9 cellular contexts compared by ENCODE assay signal in the genomic region with DNA sequence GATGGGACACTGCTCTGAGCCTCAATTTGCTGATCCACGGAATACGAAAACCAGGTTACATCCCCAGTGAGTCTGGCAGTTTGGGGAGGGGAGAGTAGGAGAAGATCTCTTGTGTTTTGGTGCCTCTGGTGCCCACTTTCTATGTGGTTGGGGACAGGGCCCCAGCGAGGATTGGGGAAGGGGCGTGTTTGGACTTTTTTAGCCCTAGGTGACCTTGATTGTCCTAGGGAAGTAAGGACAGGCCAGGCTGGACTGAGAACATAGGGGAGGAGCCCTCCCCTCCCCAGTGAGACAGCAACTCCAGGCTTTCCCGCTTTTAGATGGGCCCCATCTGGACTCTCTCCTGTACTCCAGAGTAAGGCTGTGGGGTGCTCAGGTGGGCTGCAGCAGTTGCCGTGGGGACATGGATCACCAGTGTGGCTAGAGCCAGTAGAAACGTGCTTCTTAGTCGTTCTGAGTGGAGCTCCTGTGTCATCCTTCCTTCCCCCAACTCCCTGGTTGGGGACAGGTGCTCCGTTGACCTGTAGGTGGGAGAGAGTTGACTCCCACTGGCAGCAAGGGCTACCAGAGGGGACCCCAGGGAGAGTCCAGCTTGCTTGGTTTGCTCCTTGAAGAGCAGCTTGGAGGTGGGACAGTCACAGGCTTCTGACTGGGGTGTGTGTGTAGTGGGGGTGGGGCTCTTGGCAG. TPM values are rescaled to one million over a fixed set of nuclear protein-coding genes. Genes with fewer than 3 reads are reported as not detected.
A peak's percentile ranks its signal among the peaks of the same experiment; 100 is the strongest.
DNase-seq lines count a peak whose midpoint lies in the region; TF ChIP-seq lines count a peak whose summit lies in the region.
"Had no signal": no experiment of that assay in that cellular context is flagged by ENCODE, and none has a peak within 500 bp of the region (broad histone marks: within the 10 kb centered on the region; RNA-seq: fewer than 3 reads in every experiment).

No MANE protein-coding gene starts in this region.

- intact Hi-C loops in activated CD4-positive, alpha-beta T cell treated with anti-CD3 and anti-CD28 coated beads, Interleukin-2, amount 10 ng/mL, durations not matched to agents 24 days and 14 days (cut with micrococcal nuclease), result no loop called here
- intact Hi-C loops in testis (cut with DNase I; ENCODE audit: low total_unique reads), result no loop called here

- TF ChIP-seq POLR2A in testis (IDR thresholded peaks at IDR 0.05), result no peak

- H3K4me1 Mint-ChIP-seq in activated CD4-positive, alpha-beta T cell treated with anti-CD3 and anti-CD28 coated beads, Interleukin-2, amount 10 ng/mL, durations not matched to agents 24 days and 14 days, result peaks cover 78% of the 10 kb centered on the region

- H3K27ac ChIP-seq in liver (ENCODE audit: low read depth in 1 of 2, low read length in 2 of 2), result peak overlapping the region; percentile 48 to 82
- H3K27ac ChIP-seq in testis, result peak overlapping the region; percentile 61 to 95

- H3K4me1 ChIP-seq in adipocyte (ENCODE audit: control insufficient read depth, insufficient read depth, low read length) (peaks cover 54% of the 10 kb centered on the region), liver (ENCODE audit: control insufficient read depth in 4 of 4, insufficient read depth in 4 of 4, low read length in 3 of 4) (peaks cover 34 to 74% (median 62%) of the 10 kb centered on the region in 4 donors), testis (peaks cover 54% of the 10 kb centered on the region)

- H3K27ac Mint-ChIP-seq in activated CD4-positive, alpha-beta T cell treated with anti-CD3 and anti-CD28 coated beads, Interleukin-2, amount 10 ng/mL, durations not matched to agents 24 days and 14 days, result peak overlapping the region; percentile 92

- no peaks in the 10 kb centered on the region for H3K27me3 ChIP-seq in adipocyte (replicated peaks; ENCODE audit: control insufficient read depth, insufficient read depth, low read length)
- H3K27me3 ChIP-seq in liver (ENCODE audit: control insufficient read depth in 4 of 4, insufficient read depth in 4 of 4, low read length in 3 of 4), result no peaks in the 10 kb centered on the region
- H3K27me3 ChIP-seq in testis, result no peaks in the 10 kb centered on the region

- WGBS in liver, result 58% methylated on average over 9 of the region's 9 CpGs
- 32 to 34% methylated on average over 9 of the region's 9 CpGs for WGBS in testis, 2 donors

- TF ChIP-seq CTCF in liver (IDR thresholded peaks at IDR 0.05; ENCODE audit: low read depth, low read length, missing input control) (no peak), testis (IDR thresholded peaks at IDR 0.05) (no peak)

- H3K9me3 ChIP-seq in adipocyte (ENCODE audit: control insufficient read depth, low read length) (no peaks in the 10 kb centered on the region), liver (ENCODE audit: control insufficient read depth in 4 of 4, low read length in 3 of 4) (no peaks in the 10 kb centered on the region), testis (no peaks in the 10 kb centered on the region)

- no peaks in the 10 kb centered on the region for H3K9me3 Mint-ChIP-seq in activated CD4-positive, alpha-beta T cell treated with anti-CD3 and anti-CD28 coated beads, Interleukin-2, amount 10 ng/mL, durations not matched to agents 24 days and 14 days

- H3K9ac ChIP-seq in adipocyte (ENCODE audit: low read length) (peak overlapping the region; percentile 94), liver (ENCODE audit: low read depth in 1 of 2, low read length in 2 of 2) (no peak overlapping the region)

- DNase-seq in activated CD4-positive, alpha-beta T cell treated with anti-CD3 and anti-CD28 coated beads, Interleukin-2, amount 10 ng/mL, durations not matched to agents 24 days and 14 days, result peak; percentile 64
- no peak for DNase-seq in activated CD4-positive, alpha-beta T cell treated with anti-CD3 and anti-CD28 coated beads for 1 hour
- DNase-seq in adipocyte (ENCODE audit: low read depth) (no peak), testis (no peak), MV-4-11 (lab: John Stamatoyannopoulos, UW) (no peak)
- DNase-seq in stimulated activated CD4-positive, alpha-beta T cell treated with anti-CD3 and anti-CD28 coated beads, Interleukin-15, amount 100 ng/mL, for 24 hours, result no peak
- no peak for DNase-seq in activated CD4-positive, alpha-beta T cell treated with anti-CD3 and anti-CD28 coated beads, Interleukin-2, amount 50 U/mL, for 1 hour
- DNase-seq: NCI-H1048 had no signal

- peak overlapping the region; percentile 91 for H3K4me3 Mint-ChIP-seq in activated CD4-positive, alpha-beta T cell treated with anti-CD3 and anti-CD28 coated beads, Interleukin-2, amount 10 ng/mL, durations not matched to agents 24 days and 14 days

- peaks cover 51% of the 10 kb centered on the region for H3K36me3 ChIP-seq in adipocyte (ENCODE audit: control insufficient read depth, insufficient read depth, low read length, severe bottlenecking)
- H3K36me3 ChIP-seq in liver (ENCODE audit: control insufficient read depth in 4 of 4, insufficient read depth in 3 of 4, low read depth in 1 of 4, low read length in 3 of 4), result peaks cover 5 to 12% (median 9%) of the 10 kb centered on the region in 4 donors
- no peaks in the 10 kb centered on the region for H3K36me3 ChIP-seq in testis (ENCODE audit: low read depth, missing control alignments)

- H3K4me3 ChIP-seq in adipocyte (ENCODE audit: low read length) (peak overlapping the region; percentile 96), liver (ENCODE audit: low read depth in 1 of 3, low read length in 3 of 3) (no peak overlapping the region), testis (no peak overlapping the region)

- H3K36me3 Mint-ChIP-seq in activated CD4-positive, alpha-beta T cell treated with anti-CD3 and anti-CD28 coated beads, Interleukin-2, amount 10 ng/mL, durations not matched to agents 24 days and 14 days (ENCODE audit: low read depth), result peaks cover 56% of the 10 kb centered on the region

- no peaks in the 10 kb centered on the region for H3K27me3 Mint-ChIP-seq in activated CD4-positive, alpha-beta T cell treated with anti-CD3 and anti-CD28 coated beads, Interleukin-2, amount 10 ng/mL, durations not matched to agents 24 days and 14 days

- TF ChIP-seq RAD21 in liver (IDR thresholded peaks at IDR 0.05), result no peak

TF ChIP-seq in liver, 16 proteins besides CTCF, POLR2A, EP300 and RAD21:
- TF ChIP-seq NR2F2 (IDR thresholded peaks at IDR 0.05), result no peak
- TF ChIP-seq, protein P1, sequence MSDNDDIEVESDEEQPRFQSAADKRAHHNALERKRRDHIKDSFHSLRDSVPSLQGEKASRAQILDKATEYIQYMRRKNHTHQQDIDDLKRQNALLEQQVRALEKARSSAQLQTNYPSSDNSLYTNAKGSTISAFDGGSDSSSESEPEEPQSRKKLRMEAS (IDR thresholded peaks at IDR 0.05), result no peak
- TF ChIP-seq EGR1 (IDR thresholded peaks at IDR 0.05; ENCODE audit: low read depth in 2 of 2), result no peak
- TF ChIP-seq TAF1 (conservative IDR thresholded peaks at IDR 0.05), result no peak
- no peak for TF ChIP-seq FOXA2 (IDR thresholded peaks at IDR 0.05)
- TF ChIP-seq, protein P2, sequence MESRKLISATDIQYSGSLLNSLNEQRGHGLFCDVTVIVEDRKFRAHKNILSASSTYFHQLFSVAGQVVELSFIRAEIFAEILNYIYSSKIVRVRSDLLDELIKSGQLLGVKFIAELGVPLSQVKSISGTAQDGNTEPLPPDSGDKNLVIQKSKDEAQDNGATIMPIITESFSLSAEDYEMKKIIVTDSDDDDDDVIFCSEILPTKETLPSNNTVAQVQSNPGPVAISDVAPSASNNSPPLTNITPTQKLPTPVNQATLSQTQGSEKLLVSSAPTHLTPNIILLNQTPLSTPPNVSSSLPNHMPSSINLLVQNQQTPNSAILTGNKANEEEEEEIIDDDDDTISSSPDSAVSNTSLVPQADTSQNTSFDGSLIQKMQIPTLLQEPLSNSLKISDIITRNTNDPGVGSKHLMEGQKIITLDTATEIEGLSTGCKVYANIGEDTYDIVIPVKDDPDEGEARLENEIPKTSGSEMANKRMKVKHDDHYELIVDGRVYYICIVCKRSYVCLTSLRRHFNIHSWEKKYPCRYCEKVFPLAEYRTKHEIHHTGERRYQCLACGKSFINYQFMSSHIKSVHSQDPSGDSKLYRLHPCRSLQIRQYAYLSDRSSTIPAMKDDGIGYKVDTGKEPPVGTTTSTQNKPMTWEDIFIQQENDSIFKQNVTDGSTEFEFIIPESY (IDR thresholded peaks at IDR 0.05), result no peak
- no peak for TF ChIP-seq RXRA (IDR thresholded peaks at IDR 0.05)

RNA-seq across cellular contexts. Expression of a gene that starts 4.3 kb away (rescaled TPM):
- total RNA-seq in activated CD4-positive, alpha-beta T cell treated with anti-CD3 and anti-CD28 coated beads, Interleukin-2, amount 10 ng/mL, durations not matched to agents 24 days and 14 days, result 88.9 and 94.4 TPM in 2 replicates
- total RNA-seq in liver, result 10 to 100 TPM; 34.8 to 56.3 TPM
- polyA plus RNA-seq in liver, result 10 to 100 TPM; 45.2 to 50.2 TPM
- 100 to 1,000 TPM; 245 to 260 TPM for total RNA-seq in testis
- 489 TPM for polyA plus RNA-seq in testis (ENCODE audit: insufficient read depth, low read depth, low replicate concordance)

RNA-seq across cellular contexts. Expression of a gene that starts 25.3 kb away (rescaled TPM):
- total RNA-seq in activated CD4-positive, alpha-beta T cell treated with anti-CD3 and anti-CD28 coated beads, Interleukin-2, amount 10 ng/mL, durations not matched to agents 24 days and 14 days, result 36.3 and 41.0 TPM in 2 replicates
- total RNA-seq in liver (1 to 10 TPM; 5.5 to 9.0 TPM), testis (10 to 100 TPM; 44.7 to 49.3 TPM)
- polyA plus RNA-seq in liver (10 to 100 TPM; 16.8 to 16.9 TPM), testis (ENCODE audit: insufficient read depth, low read depth, low replicate concordance) (46.7 TPM)

RNA-seq across cellular contexts. Expression of a gene that starts 28.0 kb away (rescaled TPM):
- total RNA-seq in activated CD4-positive, alpha-beta T cell treated with anti-CD3 and anti-CD28 coated beads, Interleukin-2, amount 10 ng/mL, durations not matched to agents 24 days and 14 days, result 0.56 TPM in 1 of 2 replicates, not detected in the other
- total RNA-seq in liver (under 1 TPM in 1 of 2 donors, not detected in 1; 0.42 TPM), testis (1 to 10 TPM; 2.4 to 2.8 TPM)
- polyA plus RNA-seq in liver (under 1 TPM in 1 of 2 donors, not detected in 1; 0.44 TPM), testis (ENCODE audit: insufficient read depth, low read depth, low replicate concordance) (2.9 TPM)

RNA-seq across cellular contexts. Expression of a gene that starts 46.9 kb away (rescaled TPM):
- total RNA-seq in activated CD4-positive, alpha-beta T cell treated with anti-CD3 and anti-CD28 coated beads, Interleukin-2, amount 10 ng/mL, durations not matched to agents 24 days and 14 days, result not detected in 2 replicates
- total RNA-seq in liver (10 to 100 TPM in 1 of 2 donors, under 1 TPM in 1; 0.09 to 56.1 TPM), testis (not detected)
- polyA plus RNA-seq in liver (1,000 to 10,000 TPM in 1 of 2 donors, 10 to 100 TPM in 1; 63.1 to 1,020 TPM), testis (ENCODE audit: insufficient read depth, low read depth, low replicate concordance) (not detected)

RNA-seq across cellular contexts. Expression of a gene that starts 52.3 kb away (rescaled TPM):
- 268 and 273 TPM in 2 replicates for total RNA-seq in activated CD4-positive, alpha-beta T cell treated with anti-CD3 and anti-CD28 coated beads, Interleukin-2, amount 10 ng/mL, durations not matched to agents 24 days and 14 days
- total RNA-seq in liver (10 to 100 TPM; 11.8 to 27.1 TPM), testis (10 to 100 TPM; 89.8 to 91.5 TPM)
- polyA plus RNA-seq in liver (10 to 100 TPM; 12.4 to 21.6 TPM), testis (ENCODE audit: insufficient read depth, low read depth, low replicate concordance) (67.8 TPM)
